Comparison of ENCODE assay signal across 1 cellular context in the genomic region with DNA sequence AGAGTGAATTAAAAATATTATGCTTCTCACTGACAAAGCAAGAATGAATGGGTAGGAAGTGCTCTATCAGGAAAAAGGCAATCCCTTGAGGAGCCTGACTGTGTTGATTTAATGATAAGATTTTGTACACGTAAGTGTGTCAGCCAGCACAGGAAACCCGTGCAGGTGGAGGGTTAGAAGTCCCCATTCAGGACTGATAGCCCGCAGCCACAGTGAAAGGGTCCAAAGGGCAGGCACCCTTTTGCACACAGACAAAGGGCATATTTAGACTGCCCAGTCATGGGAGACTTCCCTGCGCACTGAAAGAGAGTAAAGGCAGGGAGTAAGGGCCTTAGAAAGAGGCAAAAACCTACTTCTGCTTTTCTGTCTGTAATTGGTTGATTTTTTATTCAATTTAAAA.
TF ChIP-seq lines count a peak whose summit lies in the region.

No MANE protein-coding gene starts in this region.

TF ChIP-seq in HepG2, 621 proteins besides CTCF, POLR2A, EP300 and RAD21 (continued from another document and continues in another):
- TF ChIP-seq, protein P1, sequence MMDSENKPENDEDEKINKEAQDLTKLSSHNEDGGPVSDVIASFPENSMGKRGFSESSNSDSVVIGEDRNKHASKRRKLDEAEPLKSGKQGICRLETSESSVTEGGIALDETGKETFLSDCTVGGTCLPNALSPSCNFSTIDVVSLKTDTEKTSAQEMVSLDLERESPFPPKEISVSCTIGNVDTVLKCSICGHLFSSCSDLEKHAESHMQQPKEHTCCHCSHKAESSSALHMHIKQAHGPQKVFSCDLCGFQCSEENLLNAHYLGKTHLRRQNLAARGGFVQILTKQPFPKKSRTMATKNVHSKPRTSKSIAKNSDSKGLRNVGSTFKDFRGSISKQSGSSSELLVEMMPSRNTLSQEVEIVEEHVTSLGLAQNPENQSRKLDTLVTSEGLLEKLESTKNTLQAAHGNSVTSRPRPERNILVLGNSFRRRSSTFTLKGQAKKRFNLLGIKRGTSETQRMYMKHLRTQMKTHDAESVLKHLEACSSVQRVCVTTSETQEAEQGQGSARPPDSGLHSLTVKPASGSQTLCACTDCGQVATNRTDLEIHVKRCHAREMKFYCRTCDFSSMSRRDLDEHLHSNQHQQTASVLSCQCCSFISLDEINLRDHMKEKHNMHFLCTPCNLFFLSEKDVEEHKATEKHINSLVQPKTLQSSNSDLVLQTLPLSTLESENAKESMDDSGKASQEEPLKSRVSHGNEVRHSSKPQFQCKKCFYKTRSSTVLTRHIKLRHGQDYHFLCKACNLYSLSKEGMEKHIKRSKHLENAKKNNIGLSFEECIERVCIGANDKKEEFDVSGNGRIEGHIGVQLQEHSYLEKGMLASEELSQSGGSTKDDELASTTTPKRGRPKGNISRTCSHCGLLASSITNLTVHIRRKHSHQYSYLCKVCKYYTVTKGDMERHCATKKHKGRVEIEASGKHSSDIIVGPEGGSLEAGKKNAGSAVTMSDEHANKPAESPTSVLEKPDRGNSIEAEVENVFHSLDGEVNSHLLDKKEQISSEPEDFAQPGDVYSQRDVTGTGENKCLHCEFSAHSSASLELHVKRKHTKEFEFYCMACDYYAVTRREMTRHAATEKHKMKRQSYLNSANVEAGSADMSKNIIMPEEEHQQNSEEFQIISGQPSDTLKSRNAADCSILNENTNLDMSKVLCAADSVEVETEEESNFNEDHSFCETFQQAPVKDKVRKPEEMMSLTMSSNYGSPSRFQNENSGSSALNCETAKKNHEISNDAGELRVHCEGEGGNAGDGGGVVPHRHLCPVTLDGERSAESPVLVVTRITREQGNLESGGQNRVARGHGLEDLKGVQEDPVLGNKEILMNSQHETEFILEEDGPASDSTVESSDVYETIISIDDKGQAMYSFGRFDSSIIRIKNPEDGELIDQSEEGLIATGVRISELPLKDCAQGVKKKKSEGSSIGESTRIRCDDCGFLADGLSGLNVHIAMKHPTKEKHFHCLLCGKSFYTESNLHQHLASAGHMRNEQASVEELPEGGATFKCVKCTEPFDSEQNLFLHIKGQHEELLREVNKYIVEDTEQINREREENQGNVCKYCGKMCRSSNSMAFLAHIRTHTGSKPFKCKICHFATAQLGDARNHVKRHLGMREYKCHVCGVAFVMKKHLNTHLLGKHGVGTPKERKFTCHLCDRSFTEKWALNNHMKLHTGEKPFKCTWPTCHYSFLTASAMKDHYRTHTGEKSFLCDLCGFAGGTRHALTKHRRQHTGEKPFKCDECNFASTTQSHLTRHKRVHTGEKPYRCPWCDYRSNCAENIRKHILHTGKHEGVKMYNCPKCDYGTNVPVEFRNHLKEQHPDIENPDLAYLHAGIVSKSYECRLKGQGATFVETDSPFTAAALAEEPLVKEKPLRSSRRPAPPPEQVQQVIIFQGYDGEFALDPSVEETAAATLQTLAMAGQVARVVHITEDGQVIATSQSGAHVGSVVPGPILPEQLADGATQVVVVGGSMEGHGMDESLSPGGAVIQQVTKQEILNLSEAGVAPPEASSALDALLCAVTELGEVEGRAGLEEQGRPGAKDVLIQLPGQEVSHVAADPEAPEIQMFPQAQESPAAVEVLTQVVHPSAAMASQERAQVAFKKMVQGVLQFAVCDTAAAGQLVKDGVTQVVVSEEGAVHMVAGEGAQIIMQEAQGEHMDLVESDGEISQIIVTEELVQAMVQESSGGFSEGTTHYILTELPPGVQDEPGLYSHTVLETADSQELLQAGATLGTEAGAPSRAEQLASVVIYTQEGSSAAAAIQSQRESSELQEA (CRISPR knock-in tag; IDR thresholded peaks at IDR 0.05; ENCODE audit: not compliant biosample characterization): no peak
- TF ChIP-seq ZBTB46 (CRISPR knock-in tag; IDR thresholded peaks at IDR 0.05; ENCODE audit: borderline replicate concordance): no peak
- TF ChIP-seq MEIS1 (CRISPR knock-in tag; IDR thresholded peaks at IDR 0.05; ENCODE audit: borderline replicate concordance): no peak
- TF ChIP-seq ZZZ3 (CRISPR knock-in tag; IDR thresholded peaks at IDR 0.05; ENCODE audit: borderline replicate concordance): no peak
- TF ChIP-seq ZNF333 (CRISPR knock-in tag; IDR thresholded peaks at IDR 0.05; ENCODE audit: borderline replicate concordance): no peak
- TF ChIP-seq, protein P2, sequence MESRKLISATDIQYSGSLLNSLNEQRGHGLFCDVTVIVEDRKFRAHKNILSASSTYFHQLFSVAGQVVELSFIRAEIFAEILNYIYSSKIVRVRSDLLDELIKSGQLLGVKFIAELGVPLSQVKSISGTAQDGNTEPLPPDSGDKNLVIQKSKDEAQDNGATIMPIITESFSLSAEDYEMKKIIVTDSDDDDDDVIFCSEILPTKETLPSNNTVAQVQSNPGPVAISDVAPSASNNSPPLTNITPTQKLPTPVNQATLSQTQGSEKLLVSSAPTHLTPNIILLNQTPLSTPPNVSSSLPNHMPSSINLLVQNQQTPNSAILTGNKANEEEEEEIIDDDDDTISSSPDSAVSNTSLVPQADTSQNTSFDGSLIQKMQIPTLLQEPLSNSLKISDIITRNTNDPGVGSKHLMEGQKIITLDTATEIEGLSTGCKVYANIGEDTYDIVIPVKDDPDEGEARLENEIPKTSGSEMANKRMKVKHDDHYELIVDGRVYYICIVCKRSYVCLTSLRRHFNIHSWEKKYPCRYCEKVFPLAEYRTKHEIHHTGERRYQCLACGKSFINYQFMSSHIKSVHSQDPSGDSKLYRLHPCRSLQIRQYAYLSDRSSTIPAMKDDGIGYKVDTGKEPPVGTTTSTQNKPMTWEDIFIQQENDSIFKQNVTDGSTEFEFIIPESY (CRISPR knock-in tag; IDR thresholded peaks at IDR 0.05): peak; percentile 53; the same call in 1 of the 2 replicates
- no peak for TF ChIP-seq SYNCRIP (IDR thresholded peaks at IDR 0.05; ENCODE audit: insufficient read depth, low read depth, low read length)
- TF ChIP-seq KAT2B (IDR thresholded peaks at IDR 0.05; ENCODE audit: borderline replicate concordance, low read depth, low read length): no peak
- no peak for TF ChIP-seq SAFB2 (CRISPR knock-in tag; IDR thresholded peaks at IDR 0.05; ENCODE audit: borderline replicate concordance, low read depth)
- peak; percentile 79 for TF ChIP-seq PRDM10 (CRISPR knock-in tag; IDR thresholded peaks at IDR 0.05; ENCODE audit: low read depth)
- TF ChIP-seq PHF20 (CRISPR knock-in tag; IDR thresholded peaks at IDR 0.05): no peak
- no peak for TF ChIP-seq NFE2 (CRISPR knock-in tag; IDR thresholded peaks at IDR 0.05)
- TF ChIP-seq, protein P3, sequence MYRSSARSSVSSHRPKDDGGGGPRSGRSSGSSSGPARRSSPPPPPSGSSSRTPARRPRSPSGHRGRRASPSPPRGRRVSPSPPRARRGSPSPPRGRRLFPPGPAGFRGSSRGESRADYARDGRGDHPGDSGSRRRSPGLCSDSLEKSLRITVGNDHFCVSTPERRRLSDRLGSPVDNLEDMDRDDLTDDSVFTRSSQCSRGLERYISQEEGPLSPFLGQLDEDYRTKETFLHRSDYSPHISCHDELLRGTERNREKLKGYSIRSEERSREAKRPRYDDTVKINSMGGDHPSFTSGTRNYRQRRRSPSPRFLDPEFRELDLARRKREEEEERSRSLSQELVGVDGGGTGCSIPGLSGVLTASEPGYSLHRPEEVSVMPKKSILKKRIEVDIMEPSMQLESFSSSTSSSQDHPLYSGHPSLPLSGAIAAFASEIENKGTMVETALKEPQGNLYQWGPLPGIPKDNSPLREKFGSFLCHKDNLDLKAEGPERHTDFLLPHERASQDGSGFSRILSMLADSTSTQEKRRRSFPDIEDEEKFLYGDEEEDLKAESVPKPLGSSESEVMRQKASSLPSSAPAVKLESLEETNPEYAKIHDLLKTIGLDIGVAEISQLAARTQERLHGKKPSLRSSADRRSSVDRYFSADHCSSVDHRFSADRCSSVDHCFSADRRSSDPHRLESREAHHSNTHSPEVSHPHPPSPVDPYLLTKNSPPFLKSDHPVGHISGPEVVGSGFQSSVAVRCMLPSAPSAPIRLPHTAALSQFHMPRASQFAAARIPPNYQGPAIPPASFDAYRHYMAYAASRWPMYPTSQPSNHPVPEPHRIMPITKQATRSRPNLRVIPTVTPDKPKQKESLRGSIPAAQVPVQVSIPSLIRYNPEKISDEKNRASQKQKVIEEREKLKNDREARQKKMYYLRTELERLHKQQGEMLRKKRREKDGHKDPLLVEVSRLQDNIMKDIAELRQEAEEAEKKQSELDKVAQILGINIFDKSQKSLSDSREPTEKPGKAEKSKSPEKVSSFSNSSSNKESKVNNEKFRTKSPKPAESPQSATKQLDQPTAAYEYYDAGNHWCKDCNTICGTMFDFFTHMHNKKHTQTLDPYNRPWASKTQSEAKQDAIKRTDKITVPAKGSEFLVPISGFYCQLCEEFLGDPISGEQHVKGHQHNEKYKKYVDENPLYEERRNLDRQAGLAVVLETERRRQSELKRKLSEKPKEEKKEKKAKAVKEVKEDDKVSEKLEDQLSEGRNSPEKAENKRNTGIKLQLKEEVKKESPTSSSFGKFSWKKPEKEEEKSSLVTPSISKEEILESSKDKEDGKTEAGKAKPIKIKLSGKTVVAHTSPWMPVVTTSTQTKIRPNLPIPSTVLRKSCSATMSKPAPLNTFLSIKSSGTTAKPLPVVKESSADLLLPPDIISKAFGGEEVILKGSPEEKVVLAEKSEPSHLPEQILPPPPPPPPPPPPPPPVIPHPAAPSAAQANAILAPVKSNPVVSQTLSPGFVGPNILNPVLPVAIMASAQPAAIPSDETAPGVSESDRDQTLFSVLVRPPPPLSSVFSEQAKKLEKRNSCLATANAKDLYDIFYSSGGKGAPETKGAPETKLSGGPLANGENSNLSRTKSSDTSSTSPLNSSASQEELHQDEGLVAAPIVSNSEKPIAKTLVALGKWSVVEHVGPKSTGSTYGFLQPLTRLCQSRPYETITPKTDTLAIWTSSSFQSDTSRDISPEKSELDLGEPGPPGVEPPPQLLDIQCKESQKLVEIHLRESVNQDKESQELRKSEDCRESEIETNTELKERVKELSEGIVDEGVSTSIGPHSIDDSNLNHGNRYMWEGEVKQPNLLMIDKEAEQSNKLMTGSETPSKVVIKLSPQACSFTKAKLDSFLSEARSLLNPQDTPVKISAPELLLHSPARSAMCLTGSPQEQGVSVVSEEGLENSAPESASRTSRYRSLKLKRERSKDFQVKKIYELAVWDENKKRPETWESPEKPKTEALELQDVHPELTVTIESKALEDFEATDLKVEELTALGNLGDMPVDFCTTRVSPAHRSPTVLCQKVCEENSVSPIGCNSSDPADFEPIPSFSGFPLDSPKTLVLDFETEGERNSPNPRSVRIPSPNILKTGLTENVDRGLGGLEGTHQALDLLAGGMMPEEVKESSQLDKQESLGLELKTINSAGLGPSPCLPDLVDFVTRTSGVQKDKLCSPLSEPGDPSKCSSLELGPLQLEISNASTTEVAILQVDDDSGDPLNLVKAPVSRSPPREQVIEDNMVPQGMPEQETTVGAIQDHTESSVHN (CRISPR knock-in tag; IDR thresholded peaks at IDR 0.05): no peak
- no peak for TF ChIP-seq TCF12 (IDR thresholded peaks at IDR 0.05)
- no peak for TF ChIP-seq TCF12 (CRISPR knock-in tag; IDR thresholded peaks at IDR 0.05)
- peak; percentile 25; the same call in 1 of the 2 replicates for TF ChIP-seq ZNF710 (CRISPR knock-in tag; IDR thresholded peaks at IDR 0.05; ENCODE audit: borderline replicate concordance)
- no peak for TF ChIP-seq BRD4 (CRISPR knock-in tag; IDR thresholded peaks at IDR 0.05)
